Comparison of ENCODE assay signal across 26 cellular contexts in the genomic region with DNA sequence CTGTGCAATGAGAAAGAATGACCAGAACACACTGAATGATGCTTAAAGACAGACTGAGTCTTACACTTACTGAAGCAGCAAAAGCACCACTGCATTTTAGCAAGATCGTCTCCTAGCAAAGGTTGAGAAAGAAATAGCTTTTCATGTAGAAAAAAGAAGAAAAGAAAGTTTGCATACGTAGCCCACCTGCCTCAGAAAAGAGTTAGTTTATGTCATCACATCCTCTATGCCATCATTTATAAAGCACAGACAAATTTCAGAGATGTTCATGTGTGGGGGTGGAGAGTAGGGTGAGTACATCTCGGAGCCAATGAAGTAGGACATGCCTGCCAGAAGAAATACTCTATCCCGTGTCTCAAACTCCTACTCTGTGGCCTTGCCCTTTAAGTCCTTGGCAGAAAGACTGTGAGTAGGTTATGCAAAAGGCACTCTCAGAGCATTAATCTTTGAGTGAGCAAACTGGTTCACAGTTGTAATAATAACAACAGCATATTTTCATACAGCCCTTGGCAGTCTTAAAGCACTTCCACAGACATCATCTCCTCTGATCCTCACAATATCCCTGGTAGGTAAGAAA. TPM values are rescaled to one million over a fixed set of nuclear protein-coding genes. Genes with fewer than 3 reads are reported as not detected.
DNase-seq lines count a peak whose midpoint lies in the region; ATAC-seq and TF ChIP-seq lines count a peak whose summit lies in the region.
"Had no signal": no experiment of that assay in that cellular context is flagged by ENCODE, and none has a peak within 500 bp of the region (broad histone marks: within the 10 kb centered on the region; RNA-seq: fewer than 3 reads in every experiment).

No MANE protein-coding gene starts in this region.

- peak; percentile 56 to 59 for ATAC-seq in right cardiac atrium
- ATAC-seq in gastrocnemius medialis: peak; percentile 30 to 43
- no peak for ATAC-seq in HG03108 (IDR thresholded peaks at IDR 0.05; ENCODE audit: unreplicated experiment)
- no peak for ATAC-seq in GM19467 (IDR thresholded peaks at IDR 0.05; ENCODE audit: unreplicated experiment)
- ATAC-seq: activated CD4-positive, alpha-beta T cell treated with anti-CD3 and anti-CD28 coated beads for 36 hours; GM23338 had no signal

- H3K4me1 ChIP-seq in adrenal gland (replicated peaks in 1 of 2) (peaks cover 31 to 42% of the 10 kb centered on the region in 2 donors), right cardiac atrium (ENCODE audit: control insufficient read depth, insufficient read depth, low read length) (peaks cover 11% of the 10 kb centered on the region), gastrocnemius medialis (peaks cover 69 to 85% of the 10 kb centered on the region in 2 donors), mammary epithelial cell (ENCODE audit: insufficient read depth, low read length) (no peaks in the 10 kb centered on the region)

- intact Hi-C loops in adrenal gland (cut with DNase I) (no loop called here), right cardiac atrium (cut with DNase I) (no loop called here), gastrocnemius medialis (cut with DNase I; ENCODE audit: low total_unique reads) (no loop called here), mammary epithelial cell (cut with micrococcal nuclease) (no loop called here)

- H3K79me2 ChIP-seq in mammary epithelial cell (ENCODE audit: insufficient read depth, low read length): no peaks in the 10 kb centered on the region

- H3K36me3 ChIP-seq in adrenal gland (replicated peaks in 1 of 2) (no peaks in the 10 kb centered on the region), gastrocnemius medialis (no peaks in the 10 kb centered on the region), mammary epithelial cell (ENCODE audit: insufficient read depth, low read length) (no peaks in the 10 kb centered on the region)
- H3K36me3 ChIP-seq: stomach had no signal

- H3K4me3 ChIP-seq in adrenal gland (no peak overlapping the region), right cardiac atrium (ENCODE audit: low read length) (no peak overlapping the region), gastrocnemius medialis (no peak overlapping the region), mammary epithelial cell (replicated peaks in 1 of 3; ENCODE audit: insufficient read depth in 1 of 3, low read depth in 2 of 3, low read length in 3 of 3) (no peak overlapping the region)
- H3K4me3 ChIP-seq: GM23338, lung, smooth muscle cell, stomach had no signal

- no peak overlapping the region for H2AFZ ChIP-seq in mammary epithelial cell (ENCODE audit: low read depth, low read length)
- H2AFZ ChIP-seq: GM23338 had no signal

- DNase-seq in G401 (ENCODE audit: low spot score): peak; percentile 32
- DNase-seq in adrenal gland: peak in 6 of 7 donors; percentile 39 to 76 (median 54)
- DNase-seq in right cardiac atrium: no peak
- DNase-seq in gastrocnemius medialis: peak; percentile 10 to 47
- no peak for DNase-seq in mammary epithelial cell
- no peak for DNase-seq in LoVo (ENCODE audit: low spot score)
- DNase-seq: activated CD4-positive, alpha-beta T cell treated with anti-CD3 and anti-CD28 coated beads for 36 hours; activated effector memory CD4-positive, alpha-beta T cell treated with Interleukin-2 at 50 U/mL for 16 hours; activated T-cell treated with anti-CD3 and anti-CD28 coated beads for 4 hours; cerebellar nuclear complex; DMS79; HFFc6; NCI-H187; NCI-H2171 treated with DMSO at 0.1 percent for 48 hours; NCI-H524 treated with DMSO at 0.1 percent for 48 hours; SHP77 treated with DMSO at 0.1 percent for 48 hours; stimulated activated CD4-positive, alpha-beta T cell treated with anti-CD3 and anti-CD28 coated beads, Interleukin-1b, Interleukin-23, amount 100 ng/mL, for 48 hours; stomach; trophoblast cell had no signal

- no peaks in the 10 kb centered on the region for H3K27me3 ChIP-seq in adrenal gland
- no peaks in the 10 kb centered on the region for H3K27me3 ChIP-seq in right cardiac atrium (ENCODE audit: control insufficient read depth, insufficient read depth)
- H3K27me3 ChIP-seq in gastrocnemius medialis: no peaks in the 10 kb centered on the region
- no peaks in the 10 kb centered on the region for H3K27me3 ChIP-seq in mammary epithelial cell (ENCODE audit: insufficient read depth, low read length)

- H3K4me2 ChIP-seq in mammary epithelial cell (ENCODE audit: insufficient read depth, low read depth, low read length): no peak overlapping the region
- H3K4me2 ChIP-seq: GM23338, smooth muscle cell had no signal

- TF ChIP-seq CTCF in adrenal gland (IDR thresholded peaks at IDR 0.05) (no peak), gastrocnemius medialis (IDR thresholded peaks at IDR 0.05 in 4 of 5, conservative IDR thresholded peaks at IDR 0.05 in 1 of 5) (no peak), mammary epithelial cell (conservative IDR thresholded peaks at IDR 0.05 in 1 of 2, IDR thresholded peaks at IDR 0.05 in 1 of 2; ENCODE audit: extremely low read depth in 1 of 2, insufficient read depth in 1 of 2, low read depth in 1 of 2, low read length in 2 of 2) (no peak)

- H3K9me3 ChIP-seq in adrenal gland (replicated peaks in 1 of 3) (no peaks in the 10 kb centered on the region), right cardiac atrium (ENCODE audit: control insufficient read depth, low read length) (no peaks in the 10 kb centered on the region), gastrocnemius medialis (no peaks in the 10 kb centered on the region), mammary epithelial cell (replicated peaks; ENCODE audit: insufficient read depth, low read length) (no peaks in the 10 kb centered on the region)
- H3K9me3 ChIP-seq: stomach had no signal

- H3K27ac ChIP-seq in adrenal gland: peak overlapping the region; percentile 25 to 73 (median 36)
- no peak overlapping the region for H3K27ac ChIP-seq in right cardiac atrium (ENCODE audit: low read length)
- peak overlapping the region; percentile 89 to 96 (median 94) for H3K27ac ChIP-seq in gastrocnemius medialis
- H3K27ac ChIP-seq in mammary epithelial cell (ENCODE audit: insufficient read depth, low read depth, low read length): no peak overlapping the region

- no peaks in the 10 kb centered on the region for H4K20me1 ChIP-seq in mammary epithelial cell (ENCODE audit: insufficient read depth, low read length)

- TF ChIP-seq POLR2A in adrenal gland (IDR thresholded peaks at IDR 0.05) (no peak), gastrocnemius medialis (IDR thresholded peaks at IDR 0.05) (no peak)

- dilution Hi-C loops in mammary epithelial cell (cut with HindIII; ENCODE audit: low sequenced_read_pairs): no loop called here

- no peak overlapping the region for H3K9ac ChIP-seq in mammary epithelial cell (ENCODE audit: insufficient read depth, low read length)

- in situ Hi-C loops in G401 (cut with HindIII; ENCODE audit: low sequenced_read_pairs) (no loop called here), gastrocnemius medialis (cut with MboI; ENCODE audit: low sequenced_read_pairs in 4 of 4) (no loop called here), mammary epithelial cell (cut with MboI; ENCODE audit: low sequenced_read_pairs in 2 of 2) (no loop called here)

- 28 to 36% (median 29%) methylated on average over 4 of the region's 4 CpGs for WGBS in adrenal gland, 4 donors
- 55% methylated on average over 4 of the region's 4 CpGs for WGBS in right cardiac atrium
- 27% methylated on average over 4 of the region's 4 CpGs for WGBS in mammary epithelial cell (ENCODE audit: low coverage, missing lambda C conversion rate)

- CTCF ChIA-PET in mammary epithelial cell (lab: Charles Lee; ENCODE audit: low non-redundant PET): no interaction called here

- BruUV-seq in mammary epithelial cell (replicated peaks; lab: Mats Ljungman, UMichigan): no TSS peak

RNA-seq across cellular contexts. Expression of gene NRG2, which starts 22.4 kb away (rescaled TPM):
- 1.5 and 2.0 TPM in 2 replicates for total RNA-seq in G401 (2014; rRNA removed; shearing (Covaris generic))
- total RNA-seq in adrenal gland (10 to 100 TPM in 5 of 8 donors, 1 to 10 TPM in 3; 5.1 to 16.7 (median 11.0) TPM), right cardiac atrium (1 to 10 TPM; 1.1 to 3.6 (median 1.8) TPM), gastrocnemius medialis (10 to 100 TPM; 10.3 to 28.8 (median 20.0) TPM), mammary epithelial cell (1 to 10 TPM in 1 of 2 donors, under 1 TPM in 1; 0.17 to 3.9 TPM)
- polyA plus RNA-seq in adrenal gland (1 to 10 TPM; 5.0 to 6.5 (median 5.0) TPM), right cardiac atrium (1.4 TPM), mammary epithelial cell (1.9 TPM)
- polyA minus RNA-seq in mammary epithelial cell: 0.21 TPM
- total RNA-seq: LHCN-M2 had no signal
- polyA plus RNA-seq: BJ had no signal

Comparison
In these comparisons a context has a peak if more than half of its experiments do, and no peak if none do; other contexts are left out.
1. DNase-seq: peak in G401 (single experiment), adrenal gland (6 of 7) and gastrocnemius medialis (2 of 2); none in right cardiac atrium (0 of 3), mammary epithelial cell (single experiment) and LoVo (single experiment).
2. H3K27ac ChIP-seq: peak in adrenal gland (5 of 5) and gastrocnemius medialis (4 of 4); none in right cardiac atrium (single experiment) and mammary epithelial cell (single experiment).
3. ATAC-seq: peak in right cardiac atrium (2 of 2) and gastrocnemius medialis (2 of 2); none in HG03108 (single experiment) and GM19467 (single experiment).